In the genomic region with DNA sequence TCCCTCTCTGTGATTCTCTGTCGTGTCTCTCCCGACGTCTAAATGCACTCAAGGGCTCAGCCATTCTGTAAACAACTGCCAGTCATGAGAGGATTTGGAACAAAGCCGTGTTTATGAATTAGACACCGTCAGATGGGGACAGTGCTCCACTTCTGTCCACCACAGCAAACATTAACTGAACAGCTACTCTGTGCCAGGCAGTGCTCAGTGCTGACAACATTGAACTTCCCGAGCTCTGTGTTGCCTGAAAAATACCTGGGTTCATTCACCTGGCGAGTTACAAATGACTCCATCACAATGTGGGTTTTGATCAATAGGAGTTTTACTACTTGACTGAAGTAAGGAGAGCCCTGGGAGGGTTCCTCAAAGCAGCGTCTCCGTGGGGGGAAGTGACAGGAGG, we compare ENCODE assay signal across 8 cellular contexts.
"Had no signal": no experiment of that assay in that cellular context is flagged by ENCODE, and none has a peak within 500 bp of the region (broad histone marks: within the 10 kb centered on the region; RNA-seq: fewer than 3 reads in every experiment).

No MANE protein-coding gene starts in this region.

- DNase-seq: GM23248, GOT3, H7, HFFc6, IMR-90 had no signal

- FAIRE-seq: K562 had no signal

- H3K27ac ChIP-seq: GM23248 had no signal

- H3K4me3 ChIP-seq: GM23248, HAP-1, K562 had no signal

- ATAC-seq: HCT116, K562 had no signal

- H3K36me3 ChIP-seq: HAP-1 had no signal

- H3K9me3 ChIP-seq: HAP-1 had no signal

- H3K4me1 ChIP-seq: HAP-1 had no signal
